Comparison of ENCODE assay signal across 14 cellular contexts in the genomic region with DNA sequence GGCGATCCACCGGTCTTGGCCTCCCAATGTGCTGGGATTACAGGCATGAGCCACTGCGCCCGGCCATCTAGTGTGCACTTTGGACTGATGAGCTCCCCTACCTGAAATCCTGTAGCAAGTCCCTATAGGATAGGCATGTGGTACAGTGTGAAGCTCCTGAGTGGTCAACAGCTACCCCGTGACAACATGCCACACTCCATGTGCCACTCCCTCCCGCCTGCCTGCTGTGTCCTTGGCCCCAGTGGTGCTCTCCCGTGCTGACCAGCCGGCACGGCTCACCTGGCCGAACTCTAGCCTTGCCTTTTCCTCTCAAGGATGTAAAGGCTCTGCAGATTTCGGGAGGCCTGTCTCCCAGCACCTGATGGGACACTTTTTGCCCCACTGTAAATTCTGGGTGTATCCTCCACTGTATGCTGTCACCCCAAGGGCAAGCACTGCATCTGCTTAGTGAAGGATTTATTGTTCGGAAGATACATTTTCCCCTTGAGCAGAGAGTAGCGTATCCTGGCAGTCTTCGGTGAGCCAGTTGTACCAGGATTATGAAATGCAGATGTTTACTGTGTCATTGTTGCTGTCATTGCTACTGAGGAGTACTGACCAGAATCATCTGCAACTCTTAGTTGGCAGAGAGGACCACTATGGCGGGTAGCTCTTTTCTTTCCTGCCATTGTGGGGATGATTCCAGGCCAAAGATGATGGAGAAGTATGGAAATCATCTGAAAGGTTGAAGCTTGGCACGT.
A peak's percentile ranks its signal among the peaks of the same experiment; 100 is the strongest.
DNase-seq lines count a peak whose midpoint lies in the region; ATAC-seq, FAIRE-seq and TF ChIP-seq lines count a peak whose summit lies in the region.
"Had no signal": no experiment of that assay in that cellular context is flagged by ENCODE, and none has a peak within 500 bp of the region (broad histone marks: within the 10 kb centered on the region; RNA-seq: fewer than 3 reads in every experiment).

No MANE protein-coding gene starts in this region.

- peaks cover 12% of the 10 kb centered on the region in 2 donors for H3K9me3 Mint-ChIP-seq in stimulated activated naive CD8-positive, alpha-beta T cell treated with anti-CD3 and anti-CD28 coated beads, Interleukin-15, amount 100 ng/mL, for 72 hours
- peaks cover 5% of the 10 kb centered on the region for H3K9me3 Mint-ChIP-seq in activated CD8-positive, alpha-beta T cell treated with anti-CD3 and anti-CD28 coated beads for 36 hours

- H2AFZ ChIP-seq in keratinocyte (ENCODE audit: control insufficient read depth, low read length): no peak overlapping the region

- no peak for FAIRE-seq in keratinocyte (lab: Jason Lieb, UNC)
- FAIRE-seq: GM12892 had no signal

- CTCF ChIA-PET in activated CD8-positive, alpha-beta T cell treated with anti-CD3 and anti-CD28 coated beads for 36 hours (lab: Charles Lee): no interaction called here

- peaks cover 5 to 6% of the 10 kb centered on the region in 2 experiments for H3K36me3 ChIP-seq in keratinocyte (ENCODE audit: control insufficient read depth in 2 of 2, extremely low read depth in 1 of 2, insufficient read depth in 2 of 2, low read length in 2 of 2)
- H3K36me3 ChIP-seq in vagina: no peaks in the 10 kb centered on the region

- H3K27me3 Mint-ChIP-seq in stimulated activated naive CD8-positive, alpha-beta T cell treated with anti-CD3 and anti-CD28 coated beads, Interleukin-15, amount 100 ng/mL, for 72 hours: no peaks in the 10 kb centered on the region
- H3K27me3 Mint-ChIP-seq in activated CD8-positive, alpha-beta T cell treated with anti-CD3 and anti-CD28 coated beads for 36 hours: no peaks in the 10 kb centered on the region

- peaks cover 97% of the 10 kb centered on the region for H3K79me2 ChIP-seq in keratinocyte (ENCODE audit: control insufficient read depth, insufficient read depth, low read length)

- no peak for TF ChIP-seq POLR2A in vagina (IDR thresholded peaks at IDR 0.05)

- peaks cover 13% of the 10 kb centered on the region for H3K4me1 ChIP-seq in keratinocyte (ENCODE audit: control insufficient read depth, extremely low read depth, insufficient read depth, low read length)
- peaks cover 64% of the 10 kb centered on the region for H3K4me1 ChIP-seq in vagina

- H3K4me3 Mint-ChIP-seq in stimulated activated naive CD8-positive, alpha-beta T cell treated with anti-CD3 and anti-CD28 coated beads, Interleukin-15, amount 100 ng/mL, for 72 hours: no peak overlapping the region
- no peak overlapping the region for H3K4me3 Mint-ChIP-seq in activated CD8-positive, alpha-beta T cell treated with anti-CD3 and anti-CD28 coated beads for 36 hours
- H3K4me3 Mint-ChIP-seq: central memory CD8-positive, alpha-beta T cell had no signal

- H3K4me3 ChIP-seq in keratinocyte (ENCODE audit: control insufficient read depth in 2 of 3, extremely low read depth in 1 of 3, insufficient read depth in 2 of 3, low read depth in 1 of 3, low read length in 3 of 3) (no peak overlapping the region), vagina (no peak overlapping the region)

- peaks cover 24% of the 10 kb centered on the region for H3K36me3 Mint-ChIP-seq in activated CD8-positive, alpha-beta T cell treated with anti-CD3 and anti-CD28 coated beads for 36 hours (ENCODE audit: low read depth)

- H3K27ac ChIP-seq in keratinocyte (ENCODE audit: control insufficient read depth, insufficient read depth, low read length) (peak overlapping the region; percentile 58), vagina (peak overlapping the region; percentile 40)

- peaks cover 22% of the 10 kb centered on the region for H4K20me1 ChIP-seq in keratinocyte (ENCODE audit: control insufficient read depth, extremely low read depth, insufficient read depth, low read length)

- H3K27ac Mint-ChIP-seq in stimulated activated naive CD8-positive, alpha-beta T cell treated with anti-CD3 and anti-CD28 coated beads, Interleukin-15, amount 100 ng/mL, for 72 hours: peak overlapping the region in 1 of 2 donors; percentile 74
- H3K27ac Mint-ChIP-seq in activated CD8-positive, alpha-beta T cell treated with anti-CD3 and anti-CD28 coated beads for 36 hours: peak overlapping the region; percentile 43

- peak; percentile 54 for ATAC-seq in stimulated activated naive CD8-positive, alpha-beta T cell treated with anti-CD3 and anti-CD28 coated beads, Interleukin-15, amount 100 ng/mL, for 72 hours
- no peak for ATAC-seq in stimulated activated naive CD8-positive, alpha-beta T cell treated with anti-CD3 and anti-CD28 coated beads, Interleukin-15, Interleukin-2, amounts not matched to agents 100 U/mL and 50 U/mL, for 24 hours
- ATAC-seq in activated CD8-positive, alpha-beta T cell treated with anti-CD3 and anti-CD28 coated beads for 36 hours: no peak
- ATAC-seq in GM21619 (IDR thresholded peaks at IDR 0.05; ENCODE audit: unreplicated experiment): no peak
- ATAC-seq in GM18498 (IDR thresholded peaks at IDR 0.05; ENCODE audit: unreplicated experiment): no peak

- dilution Hi-C loops in keratinocyte (cut with MboI; ENCODE audit: extremely low pct_ligation_motif_present, low sequenced_read_pairs): no loop called here

- H3K4me1 Mint-ChIP-seq in stimulated activated naive CD8-positive, alpha-beta T cell treated with anti-CD3 and anti-CD28 coated beads, Interleukin-15, amount 100 ng/mL, for 72 hours: peaks cover 55% of the 10 kb centered on the region
- peaks cover 39% of the 10 kb centered on the region for H3K4me1 Mint-ChIP-seq in activated CD8-positive, alpha-beta T cell treated with anti-CD3 and anti-CD28 coated beads for 36 hours (ENCODE audit: low read depth)

- TF ChIP-seq CTCF in activated CD8-positive, alpha-beta T cell treated with anti-CD3 and anti-CD28 coated beads for 36 hours (IDR thresholded peaks at IDR 0.05): no peak
- TF ChIP-seq CTCF in keratinocyte (optimal IDR thresholded peaks at IDR 0.05 in 1 of 3, IDR thresholded peaks at IDR 0.05 in 1 of 3, conservative IDR thresholded peaks at IDR 0.05 in 1 of 3; ENCODE audit: extremely low read depth in 1 of 3, insufficient read depth in 2 of 3, low read length in 3 of 3) (no peak), vagina (IDR thresholded peaks at IDR 0.05) (no peak)

- DNase-seq in stimulated activated naive CD8-positive, alpha-beta T cell treated with anti-CD3 and anti-CD28 coated beads, Interleukin-15, amount 100 ng/mL, for 72 hours: no peak
- no peak for DNase-seq in stimulated activated naive CD8-positive, alpha-beta T cell treated with anti-CD3 and anti-CD28 coated beads, Interleukin-15, Interleukin-2, amounts not matched to agents 100 U/mL and 50 U/mL, for 24 hours
- DNase-seq in activated CD8-positive, alpha-beta T cell treated with anti-CD3 and anti-CD28 coated beads for 36 hours: no peak
- no peak for DNase-seq in keratinocyte (ENCODE audit: low read depth, low spot score)
- no peak for DNase-seq in vagina (ENCODE audit: extremely low spot score in 2 of 2)
- DNase-seq in stimulated activated CD4-positive, alpha-beta T cell treated with anti-CD3 and anti-CD28 coated beads, Interleukin-4, amount 100 ng/mL, for 1 hour: no peak
- DNase-seq: activated CD4-positive, alpha-beta T cell treated with anti-CD3 and anti-CD28 coated beads for 48 hours; mesenchymal stem cell; NCI-H2107; posterior cingulate gyrus had no signal

- H3K9me3 ChIP-seq in keratinocyte (ENCODE audit: control insufficient read depth, low read depth, low read length) (no peaks in the 10 kb centered on the region), vagina (no peaks in the 10 kb centered on the region)

- POLR2A ChIA-PET in activated CD8-positive, alpha-beta T cell treated with anti-CD3 and anti-CD28 coated beads for 36 hours (lab: Charles Lee): no interaction called here

- H3K27me3 ChIP-seq in keratinocyte (ENCODE audit: control insufficient read depth, extremely low read depth, insufficient read depth, low read length): no peaks in the 10 kb centered on the region
- no peaks in the 10 kb centered on the region for H3K27me3 ChIP-seq in vagina

- peak overlapping the region; percentile 34 for H3K9ac ChIP-seq in keratinocyte (ENCODE audit: control insufficient read depth, extremely low read depth, insufficient read depth, low read length)

- peak overlapping the region; percentile 46 for H3K4me2 ChIP-seq in keratinocyte (ENCODE audit: control insufficient read depth, extremely low read depth, insufficient read depth, low read depth, low read length)

- H3K9me1 ChIP-seq in keratinocyte (ENCODE audit: control insufficient read depth, extremely low read depth, insufficient read depth, low read length): peaks cover 9% of the 10 kb centered on the region

- intact Hi-C loops in activated CD8-positive, alpha-beta T cell treated with anti-CD3 and anti-CD28 coated beads for 36 hours (cut with micrococcal nuclease): no loop called here
- intact Hi-C loops in vagina (cut with DNase I): loop anchor here (10.0 kb wide), 1 partner anchor 988 kb away; no protein-coding TSS in a partner anchor
